8 cellular contexts compared by ENCODE assay signal in genomic region chr12:95549392-95550084, GRCh38. TPM values are rescaled to one million over a fixed set of nuclear protein-coding genes. Genes with fewer than 3 reads are reported as not detected.
A peak's percentile ranks its signal among the peaks of the same experiment; 100 is the strongest.
DNase-seq lines count a peak whose midpoint lies in the region; ATAC-seq and TF ChIP-seq lines count a peak whose summit lies in the region.

No MANE protein-coding gene starts in this region.

- H3K4me3 ChIP-seq in lower lobe of right lung (peak overlapping the region; percentile 71), testis (peak overlapping the region; percentile 61 to 86)

- POLR2A ChIA-PET in activated CD4-positive, alpha-beta T cell treated with anti-CD3 and anti-CD28 coated beads for 36 hours (lab: Charles Lee) = no interaction called here

- H3K4me1 Mint-ChIP-seq in activated CD4-positive, alpha-beta T cell treated with anti-CD3 and anti-CD28 coated beads for 36 hours = peaks cover 42% of the 10 kb centered on the region
- peaks cover 62% of the 10 kb centered on the region for H3K4me1 Mint-ChIP-seq in activated naive CD8-positive, alpha-beta T cell (ENCODE audit: low read depth)

- H3K27ac ChIP-seq in lower lobe of right lung (peak overlapping the region; percentile 86), testis (peak overlapping the region in 1 of 2 donors; percentile 72)

- H3K9me3 ChIP-seq in lower lobe of right lung (peaks cover 7% of the 10 kb centered on the region), testis (no peaks in the 10 kb centered on the region)

- TF ChIP-seq CTCF in lower lobe of right lung (IDR thresholded peaks at IDR 0.05) (no peak), testis (IDR thresholded peaks at IDR 0.05) (no peak)

- H3K9me3 Mint-ChIP-seq in activated CD4-positive, alpha-beta T cell treated with anti-CD3 and anti-CD28 coated beads for 36 hours (ENCODE audit: low read depth) = peaks cover 6% of the 10 kb centered on the region
- peaks cover 4% of the 10 kb centered on the region for H3K9me3 Mint-ChIP-seq in activated naive CD8-positive, alpha-beta T cell (ENCODE audit: low read depth)

- peak overlapping the region; percentile 84 for H3K4me3 Mint-ChIP-seq in activated CD4-positive, alpha-beta T cell treated with anti-CD3 and anti-CD28 coated beads for 36 hours
- peak overlapping the region; percentile 95 for H3K4me3 Mint-ChIP-seq in activated naive CD8-positive, alpha-beta T cell

- intact Hi-C loops in activated CD4-positive, alpha-beta T cell treated with anti-CD3 and anti-CD28 coated beads for 36 hours (cut with DNase I, micrococcal nuclease) = no loop called here
- intact Hi-C loops in lower lobe of right lung (cut with DNase I) (no loop called here), testis (cut with DNase I; ENCODE audit: low total_unique reads) (no loop called here)

- peak overlapping the region; percentile 56 for H3K27ac Mint-ChIP-seq in activated CD4-positive, alpha-beta T cell treated with anti-CD3 and anti-CD28 coated beads for 36 hours
- H3K27ac Mint-ChIP-seq in activated naive CD8-positive, alpha-beta T cell = peak overlapping the region; percentile 78

- CTCF ChIA-PET in activated CD4-positive, alpha-beta T cell treated with anti-CD3 and anti-CD28 coated beads for 36 hours (lab: Charles Lee) = no interaction called here

- no peak for TF ChIP-seq POLR2A in testis (IDR thresholded peaks at IDR 0.05)

- DNase-seq in activated CD4-positive, alpha-beta T cell treated with anti-CD3 and anti-CD28 coated beads for 36 hours = no peak
- DNase-seq in activated CD4-positive, alpha-beta T cell treated with anti-CD3 and anti-CD28 coated beads for 1 hour = no peak
- DNase-seq in lower lobe of right lung (no peak), testis (no peak), NCI-H524 treated with DMSO at 0.1 percent for 48 hours (lab: John Stamatoyannopoulos, UW) (no peak)
- DNase-seq in activated CD4-positive, CD25-positive, alpha-beta regulatory T cell (lab: John Stamatoyannopoulos, UW) = no peak

- H3K36me3 ChIP-seq in lower lobe of right lung (no peaks in the 10 kb centered on the region), testis (ENCODE audit: low read depth, missing control alignments) (no peaks in the 10 kb centered on the region)

- peaks cover 9% of the 10 kb centered on the region for H3K27me3 ChIP-seq in lower lobe of right lung (ENCODE audit: low read depth)
- H3K27me3 ChIP-seq in testis = no peaks in the 10 kb centered on the region

- H3K4me1 ChIP-seq in lower lobe of right lung (peaks cover 14% of the 10 kb centered on the region), testis (no peaks in the 10 kb centered on the region)

- H3K27me3 Mint-ChIP-seq in activated CD4-positive, alpha-beta T cell treated with anti-CD3 and anti-CD28 coated beads for 36 hours = peaks cover 16% of the 10 kb centered on the region
- no peaks in the 10 kb centered on the region for H3K27me3 Mint-ChIP-seq in activated naive CD8-positive, alpha-beta T cell

- H3K36me3 Mint-ChIP-seq in activated CD4-positive, alpha-beta T cell treated with anti-CD3 and anti-CD28 coated beads for 36 hours (ENCODE audit: low read depth) = peaks cover 8% of the 10 kb centered on the region
- peaks cover 6% of the 10 kb centered on the region for H3K36me3 Mint-ChIP-seq in activated naive CD8-positive, alpha-beta T cell

- ATAC-seq in activated CD4-positive, alpha-beta T cell treated with anti-CD3 and anti-CD28 coated beads for 36 hours = no peak
- ATAC-seq in lower lobe of right lung (no peak), HG03378 (IDR thresholded peaks at IDR 0.05; ENCODE audit: unreplicated experiment) (no peak)

- WGBS in testis, 2 donors = 50 to 65% methylated on average over 12 of the region's 12 CpGs

RNA-seq across cellular contexts. Expression of gene USP44, which starts 1.7 kb away (rescaled TPM):
- 1 to 10 TPM; 4.1 to 5.3 TPM for total RNA-seq in activated CD4-positive, alpha-beta T cell treated with anti-CD3 and anti-CD28 coated beads for 36 hours
- total RNA-seq in lower lobe of right lung (17.8 TPM), testis (10 to 100 TPM; 14.2 to 22.4 TPM)
- 52.9 TPM for polyA plus RNA-seq in testis (ENCODE audit: insufficient read depth, low read depth, low replicate concordance)
